ENCODE assay signal across 1 cellular context in the genomic region with DNA sequence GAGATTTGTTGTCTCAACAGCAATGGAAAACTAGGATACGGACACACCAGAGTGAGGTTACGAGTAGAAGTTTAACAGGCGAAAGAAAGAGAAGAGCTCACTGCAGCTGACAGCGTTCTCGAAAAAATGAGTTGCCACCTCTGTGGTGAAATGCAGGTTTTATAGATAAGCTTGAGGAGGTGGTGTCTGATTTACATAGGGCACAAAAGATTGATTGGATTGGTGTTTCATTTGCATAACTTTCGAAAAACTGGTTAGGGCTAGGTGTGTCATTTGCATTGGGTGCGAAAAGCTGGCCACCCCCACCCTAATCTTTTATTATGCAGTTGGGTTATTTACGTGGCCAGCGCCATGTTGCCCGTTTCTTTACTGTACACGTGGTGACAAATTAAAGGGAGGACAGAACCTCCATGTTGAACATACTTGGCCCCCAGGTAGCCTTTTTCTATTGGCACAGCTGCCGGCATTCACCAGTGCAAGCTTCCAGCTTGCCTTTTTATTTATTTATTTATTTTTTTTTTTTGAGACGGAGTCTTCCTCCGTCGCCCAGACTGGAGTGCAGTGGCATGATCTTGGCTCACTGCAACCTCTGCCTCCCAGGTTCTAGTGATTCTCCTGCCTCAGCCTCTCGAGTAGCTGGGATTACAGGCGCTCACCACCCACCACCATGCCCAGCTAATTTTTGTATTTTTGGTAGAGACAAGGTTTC.
TF ChIP-seq lines count a peak whose summit lies in the region.

No MANE protein-coding gene starts in this region.

TF ChIP-seq in K562, 482 proteins besides CTCF, POLR2A, EP300 and RAD21 (continued from another document and continues in another):
- TF ChIP-seq, protein P1, sequence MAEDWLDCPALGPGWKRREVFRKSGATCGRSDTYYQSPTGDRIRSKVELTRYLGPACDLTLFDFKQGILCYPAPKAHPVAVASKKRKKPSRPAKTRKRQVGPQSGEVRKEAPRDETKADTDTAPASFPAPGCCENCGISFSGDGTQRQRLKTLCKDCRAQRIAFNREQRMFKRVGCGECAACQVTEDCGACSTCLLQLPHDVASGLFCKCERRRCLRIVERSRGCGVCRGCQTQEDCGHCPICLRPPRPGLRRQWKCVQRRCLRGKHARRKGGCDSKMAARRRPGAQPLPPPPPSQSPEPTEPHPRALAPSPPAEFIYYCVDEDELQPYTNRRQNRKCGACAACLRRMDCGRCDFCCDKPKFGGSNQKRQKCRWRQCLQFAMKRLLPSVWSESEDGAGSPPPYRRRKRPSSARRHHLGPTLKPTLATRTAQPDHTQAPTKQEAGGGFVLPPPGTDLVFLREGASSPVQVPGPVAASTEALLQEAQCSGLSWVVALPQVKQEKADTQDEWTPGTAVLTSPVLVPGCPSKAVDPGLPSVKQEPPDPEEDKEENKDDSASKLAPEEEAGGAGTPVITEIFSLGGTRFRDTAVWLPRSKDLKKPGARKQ (CRISPR knock-in tag; IDR thresholded peaks at IDR 0.05), result no peak
- no peak for TF ChIP-seq U2AF2 (optimal IDR thresholded peaks at IDR 0.05; ENCODE audit: low read depth, low read length)
- TF ChIP-seq TEAD1 (CRISPR knock-in tag; IDR thresholded peaks at IDR 0.05), result no peak
- TF ChIP-seq, protein P2, sequence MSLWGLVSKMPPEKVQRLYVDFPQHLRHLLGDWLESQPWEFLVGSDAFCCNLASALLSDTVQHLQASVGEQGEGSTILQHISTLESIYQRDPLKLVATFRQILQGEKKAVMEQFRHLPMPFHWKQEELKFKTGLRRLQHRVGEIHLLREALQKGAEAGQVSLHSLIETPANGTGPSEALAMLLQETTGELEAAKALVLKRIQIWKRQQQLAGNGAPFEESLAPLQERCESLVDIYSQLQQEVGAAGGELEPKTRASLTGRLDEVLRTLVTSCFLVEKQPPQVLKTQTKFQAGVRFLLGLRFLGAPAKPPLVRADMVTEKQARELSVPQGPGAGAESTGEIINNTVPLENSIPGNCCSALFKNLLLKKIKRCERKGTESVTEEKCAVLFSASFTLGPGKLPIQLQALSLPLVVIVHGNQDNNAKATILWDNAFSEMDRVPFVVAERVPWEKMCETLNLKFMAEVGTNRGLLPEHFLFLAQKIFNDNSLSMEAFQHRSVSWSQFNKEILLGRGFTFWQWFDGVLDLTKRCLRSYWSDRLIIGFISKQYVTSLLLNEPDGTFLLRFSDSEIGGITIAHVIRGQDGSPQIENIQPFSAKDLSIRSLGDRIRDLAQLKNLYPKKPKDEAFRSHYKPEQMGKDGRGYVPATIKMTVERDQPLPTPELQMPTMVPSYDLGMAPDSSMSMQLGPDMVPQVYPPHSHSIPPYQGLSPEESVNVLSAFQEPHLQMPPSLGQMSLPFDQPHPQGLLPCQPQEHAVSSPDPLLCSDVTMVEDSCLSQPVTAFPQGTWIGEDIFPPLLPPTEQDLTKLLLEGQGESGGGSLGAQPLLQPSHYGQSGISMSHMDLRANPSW (CRISPR knock-in tag; IDR thresholded peaks at IDR 0.05), result no peak
- no peak for TF ChIP-seq SP1 (CRISPR knock-in tag; IDR thresholded peaks at IDR 0.05)
- TF ChIP-seq ZNF12 (CRISPR knock-in tag; IDR thresholded peaks at IDR 0.05), result no peak
- TF ChIP-seq PHB (CRISPR knock-in tag; IDR thresholded peaks at IDR 0.05), result no peak
- no peak for TF ChIP-seq EWSR1 (IDR thresholded peaks at IDR 0.05; ENCODE audit: borderline replicate concordance, low read depth, partially characterized antibody)
- TF ChIP-seq ZNF121 (CRISPR knock-in tag; conservative IDR thresholded peaks at IDR 0.05), result no peak
- TF ChIP-seq, protein P3, sequence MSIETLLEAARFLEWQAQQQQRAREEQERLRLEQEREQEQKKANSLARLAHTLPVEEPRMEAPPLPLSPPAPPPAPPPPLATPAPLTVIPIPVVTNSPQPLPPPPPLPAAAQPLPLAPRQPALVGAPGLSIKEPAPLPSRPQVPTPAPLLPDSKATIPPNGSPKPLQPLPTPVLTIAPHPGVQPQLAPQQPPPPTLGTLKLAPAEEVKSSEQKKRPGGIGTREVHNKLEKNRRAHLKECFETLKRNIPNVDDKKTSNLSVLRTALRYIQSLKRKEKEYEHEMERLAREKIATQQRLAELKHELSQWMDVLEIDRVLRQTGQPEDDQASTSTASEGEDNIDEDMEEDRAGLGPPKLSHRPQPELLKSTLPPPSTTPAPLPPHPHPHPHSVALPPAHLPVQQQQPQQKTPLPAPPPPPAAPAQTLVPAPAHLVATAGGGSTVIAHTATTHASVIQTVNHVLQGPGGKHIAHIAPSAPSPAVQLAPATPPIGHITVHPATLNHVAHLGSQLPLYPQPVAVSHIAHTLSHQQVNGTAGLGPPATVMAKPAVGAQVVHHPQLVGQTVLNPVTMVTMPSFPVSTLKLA (conservative IDR thresholded peaks at IDR 0.05), result peak; percentile 73 to 86
- TF ChIP-seq PURB (CRISPR knock-in tag; IDR thresholded peaks at IDR 0.05; ENCODE audit: low read depth), result no peak
- TF ChIP-seq MTA3 (IDR thresholded peaks at IDR 0.05; ENCODE audit: borderline replicate concordance), result peak; percentile 91
- TF ChIP-seq MTA2 (IDR thresholded peaks at IDR 0.05; ENCODE audit: low read depth), result no peak
- TF ChIP-seq, protein P4, sequence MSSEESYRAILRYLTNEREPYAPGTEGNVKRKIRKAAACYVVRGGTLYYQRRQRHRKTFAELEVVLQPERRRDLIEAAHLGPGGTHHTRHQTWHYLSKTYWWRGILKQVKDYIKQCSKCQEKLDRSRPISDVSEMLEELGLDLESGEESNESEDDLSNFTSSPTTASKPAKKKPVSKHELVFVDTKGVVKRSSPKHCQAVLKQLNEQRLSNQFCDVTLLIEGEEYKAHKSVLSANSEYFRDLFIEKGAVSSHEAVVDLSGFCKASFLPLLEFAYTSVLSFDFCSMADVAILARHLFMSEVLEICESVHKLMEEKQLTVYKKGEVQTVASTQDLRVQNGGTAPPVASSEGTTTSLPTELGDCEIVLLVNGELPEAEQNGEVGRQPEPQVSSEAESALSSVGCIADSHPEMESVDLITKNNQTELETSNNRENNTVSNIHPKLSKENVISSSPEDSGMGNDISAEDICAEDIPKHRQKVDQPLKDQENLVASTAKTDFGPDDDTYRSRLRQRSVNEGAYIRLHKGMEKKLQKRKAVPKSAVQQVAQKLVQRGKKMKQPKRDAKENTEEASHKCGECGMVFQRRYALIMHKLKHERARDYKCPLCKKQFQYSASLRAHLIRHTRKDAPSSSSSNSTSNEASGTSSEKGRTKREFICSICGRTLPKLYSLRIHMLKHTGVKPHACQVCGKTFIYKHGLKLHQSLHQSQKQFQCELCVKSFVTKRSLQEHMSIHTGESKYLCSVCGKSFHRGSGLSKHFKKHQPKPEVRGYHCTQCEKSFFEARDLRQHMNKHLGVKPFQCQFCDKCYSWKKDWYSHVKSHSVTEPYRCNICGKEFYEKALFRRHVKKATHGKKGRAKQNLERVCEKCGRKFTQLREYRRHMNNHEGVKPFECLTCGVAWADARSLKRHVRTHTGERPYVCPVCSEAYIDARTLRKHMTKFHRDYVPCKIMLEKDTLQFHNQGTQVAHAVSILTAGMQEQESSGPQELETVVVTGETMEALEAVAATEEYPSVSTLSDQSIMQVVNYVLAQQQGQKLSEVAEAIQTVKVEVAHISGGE (CRISPR knock-in tag; IDR thresholded peaks at IDR 0.05), result 0 out of 6 replicates have a peak, but pooled peaks of 1 of the 3 experiments have one; percentile 31
- TF ChIP-seq, protein P5, sequence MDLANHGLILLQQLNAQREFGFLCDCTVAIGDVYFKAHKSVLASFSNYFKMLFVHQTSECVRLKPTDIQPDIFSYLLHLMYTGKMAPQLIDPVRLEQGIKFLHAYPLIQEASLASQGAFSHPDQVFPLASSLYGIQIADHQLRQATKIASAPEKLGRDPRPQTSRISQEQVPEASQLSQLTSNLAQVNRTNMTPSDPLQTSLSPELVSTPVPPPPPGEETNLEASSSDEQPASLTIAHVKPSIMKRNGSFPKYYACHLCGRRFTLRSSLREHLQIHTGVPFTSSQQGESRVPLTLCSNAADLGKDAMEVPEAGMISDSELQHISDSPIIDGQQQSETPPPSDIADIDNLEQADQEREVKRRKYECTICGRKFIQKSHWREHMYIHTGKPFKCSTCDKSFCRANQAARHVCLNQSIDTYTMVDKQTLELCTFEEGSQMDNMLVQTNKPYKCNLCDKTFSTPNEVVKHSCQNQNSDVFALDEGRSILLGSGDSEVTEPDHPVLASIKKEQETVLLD (IDR thresholded peaks at IDR 0.05), result no peak
- peak; percentile 89 to 93 for TF ChIP-seq FOXK2 (conservative IDR thresholded peaks at IDR 0.05 in 1 of 2, IDR thresholded peaks at IDR 0.05 in 1 of 2; ENCODE audit: low read depth in 2 of 2)
- no peak for TF ChIP-seq RHOXF2B (CRISPR knock-in tag; conservative IDR thresholded peaks at IDR 0.05)
- no peak for TF ChIP-seq ILK (tag; IDR thresholded peaks at IDR 0.05; ENCODE audit: borderline replicate concordance, low read depth)
- TF ChIP-seq ETV5 (CRISPR knock-in tag; IDR thresholded peaks at IDR 0.05; ENCODE audit: low read depth), result no peak
- TF ChIP-seq HEY1 (CRISPR knock-in tag; IDR thresholded peaks at IDR 0.05; ENCODE audit: borderline replicate concordance), result no peak
- TF ChIP-seq ESRRA (IDR thresholded peaks at IDR 0.05; ENCODE audit: borderline replicate concordance, low read depth), result no peak; the same call in 1 of the 2 replicates
- no peak for TF ChIP-seq ZNF384 (IDR thresholded peaks at IDR 0.05; ENCODE audit: low read depth, low read length)
- TF ChIP-seq, protein P6, sequence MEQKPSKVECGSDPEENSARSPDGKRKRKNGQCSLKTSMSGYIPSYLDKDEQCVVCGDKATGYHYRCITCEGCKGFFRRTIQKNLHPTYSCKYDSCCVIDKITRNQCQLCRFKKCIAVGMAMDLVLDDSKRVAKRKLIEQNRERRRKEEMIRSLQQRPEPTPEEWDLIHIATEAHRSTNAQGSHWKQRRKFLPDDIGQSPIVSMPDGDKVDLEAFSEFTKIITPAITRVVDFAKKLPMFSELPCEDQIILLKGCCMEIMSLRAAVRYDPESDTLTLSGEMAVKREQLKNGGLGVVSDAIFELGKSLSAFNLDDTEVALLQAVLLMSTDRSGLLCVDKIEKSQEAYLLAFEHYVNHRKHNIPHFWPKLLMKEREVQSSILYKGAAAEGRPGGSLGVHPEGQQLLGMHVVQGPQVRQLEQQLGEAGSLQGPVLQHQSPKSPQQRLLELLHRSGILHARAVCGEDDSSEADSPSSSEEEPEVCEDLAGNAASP (IDR thresholded peaks at IDR 0.05), result no peak
- no peak for TF ChIP-seq ZNF551 (CRISPR knock-in tag; IDR thresholded peaks at IDR 0.05)
- TF ChIP-seq, protein P7, sequence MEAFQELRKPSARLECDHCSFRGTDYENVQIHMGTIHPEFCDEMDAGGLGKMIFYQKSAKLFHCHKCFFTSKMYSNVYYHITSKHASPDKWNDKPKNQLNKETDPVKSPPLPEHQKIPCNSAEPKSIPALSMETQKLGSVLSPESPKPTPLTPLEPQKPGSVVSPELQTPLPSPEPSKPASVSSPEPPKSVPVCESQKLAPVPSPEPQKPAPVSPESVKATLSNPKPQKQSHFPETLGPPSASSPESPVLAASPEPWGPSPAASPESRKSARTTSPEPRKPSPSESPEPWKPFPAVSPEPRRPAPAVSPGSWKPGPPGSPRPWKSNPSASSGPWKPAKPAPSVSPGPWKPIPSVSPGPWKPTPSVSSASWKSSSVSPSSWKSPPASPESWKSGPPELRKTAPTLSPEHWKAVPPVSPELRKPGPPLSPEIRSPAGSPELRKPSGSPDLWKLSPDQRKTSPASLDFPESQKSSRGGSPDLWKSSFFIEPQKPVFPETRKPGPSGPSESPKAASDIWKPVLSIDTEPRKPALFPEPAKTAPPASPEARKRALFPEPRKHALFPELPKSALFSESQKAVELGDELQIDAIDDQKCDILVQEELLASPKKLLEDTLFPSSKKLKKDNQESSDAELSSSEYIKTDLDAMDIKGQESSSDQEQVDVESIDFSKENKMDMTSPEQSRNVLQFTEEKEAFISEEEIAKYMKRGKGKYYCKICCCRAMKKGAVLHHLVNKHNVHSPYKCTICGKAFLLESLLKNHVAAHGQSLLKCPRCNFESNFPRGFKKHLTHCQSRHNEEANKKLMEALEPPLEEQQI (IDR thresholded peaks at IDR 0.05), result no peak
- TF ChIP-seq, protein P8, sequence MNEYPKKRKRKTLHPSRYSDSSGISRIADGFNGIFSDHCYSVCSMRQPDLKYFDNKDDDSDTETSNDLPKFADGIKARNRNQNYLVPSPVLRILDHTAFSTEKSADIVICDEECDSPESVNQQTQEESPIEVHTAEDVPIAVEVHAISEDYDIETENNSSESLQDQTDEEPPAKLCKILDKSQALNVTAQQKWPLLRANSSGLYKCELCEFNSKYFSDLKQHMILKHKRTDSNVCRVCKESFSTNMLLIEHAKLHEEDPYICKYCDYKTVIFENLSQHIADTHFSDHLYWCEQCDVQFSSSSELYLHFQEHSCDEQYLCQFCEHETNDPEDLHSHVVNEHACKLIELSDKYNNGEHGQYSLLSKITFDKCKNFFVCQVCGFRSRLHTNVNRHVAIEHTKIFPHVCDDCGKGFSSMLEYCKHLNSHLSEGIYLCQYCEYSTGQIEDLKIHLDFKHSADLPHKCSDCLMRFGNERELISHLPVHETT (CRISPR knock-in tag; conservative IDR thresholded peaks at IDR 0.05 in 1 of 2, IDR thresholded peaks at IDR 0.05 in 1 of 2), result 0 out of 4 replicates have a peak, but pooled peaks of 1 of the 2 experiments have one; percentile 29
- TF ChIP-seq HSF4 (CRISPR knock-in tag; IDR thresholded peaks at IDR 0.05; ENCODE audit: borderline replicate concordance), result no peak
- no peak for TF ChIP-seq HNRNPL (IDR thresholded peaks at IDR 0.05; ENCODE audit: low read depth, low read length)
- TF ChIP-seq DNMT1 (IDR thresholded peaks at IDR 0.05), result no peak
- TF ChIP-seq MYNN (IDR thresholded peaks at IDR 0.05), result no peak; the same call in 1 of the 2 replicates
- no peak for TF ChIP-seq MYNN (CRISPR knock-in tag; IDR thresholded peaks at IDR 0.05)
- TF ChIP-seq, protein P9, sequence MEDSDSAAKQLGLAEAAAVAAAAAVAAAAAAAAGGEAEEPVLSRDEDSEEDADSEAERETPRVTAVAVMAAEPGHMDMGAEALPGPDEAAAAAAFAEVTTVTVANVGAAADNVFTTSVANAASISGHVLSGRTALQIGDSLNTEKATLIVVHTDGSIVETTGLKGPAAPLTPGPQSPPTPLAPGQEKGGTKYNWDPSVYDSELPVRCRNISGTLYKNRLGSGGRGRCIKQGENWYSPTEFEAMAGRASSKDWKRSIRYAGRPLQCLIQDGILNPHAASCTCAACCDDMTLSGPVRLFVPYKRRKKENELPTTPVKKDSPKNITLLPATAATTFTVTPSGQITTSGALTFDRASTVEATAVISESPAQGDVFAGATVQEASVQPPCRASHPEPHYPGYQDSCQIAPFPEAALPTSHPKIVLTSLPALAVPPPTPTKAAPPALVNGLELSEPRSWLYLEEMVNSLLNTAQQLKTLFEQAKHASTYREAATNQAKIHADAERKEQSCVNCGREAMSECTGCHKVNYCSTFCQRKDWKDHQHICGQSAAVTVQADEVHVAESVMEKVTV (CRISPR knock-in tag; IDR thresholded peaks at IDR 0.05), result no peak
- no peak for TF ChIP-seq ZBTB17 (CRISPR knock-in tag; IDR thresholded peaks at IDR 0.05)
- no peak for TF ChIP-seq ZNF311 (CRISPR knock-in tag; IDR thresholded peaks at IDR 0.05)
- TF ChIP-seq JUN (IDR thresholded peaks at IDR 0.05; ENCODE audit: borderline replicate concordance, low read depth, low read length), result no peak
- no peak for TF ChIP-seq JUN (CRISPR knock-in tag; IDR thresholded peaks at IDR 0.05; ENCODE audit: borderline replicate concordance)
